9 cellular contexts compared by ENCODE assay signal in the genomic region with DNA sequence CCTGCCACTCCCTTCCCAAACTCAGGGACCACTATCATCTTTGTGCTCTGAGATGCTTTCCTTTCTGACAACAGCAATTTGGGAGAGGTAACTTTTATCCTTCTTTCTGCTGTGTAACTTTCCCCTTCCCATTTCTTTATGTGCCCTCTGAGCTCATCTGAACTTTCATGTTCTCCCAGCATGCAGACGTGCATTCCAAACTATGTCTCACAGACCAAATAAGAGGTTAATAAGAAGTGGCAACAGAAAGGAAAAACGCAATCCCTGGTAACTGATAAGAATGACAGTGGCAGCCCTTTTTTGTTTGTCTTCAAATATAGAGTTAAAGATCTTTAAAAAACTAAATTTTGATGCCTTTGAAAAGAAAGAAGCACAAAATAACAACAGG.
A peak's percentile ranks its signal among the peaks of the same experiment; 100 is the strongest.
DNase-seq lines count a peak whose midpoint lies in the region; ATAC-seq and TF ChIP-seq lines count a peak whose summit lies in the region.
"Had no signal": no experiment of that assay in that cellular context is flagged by ENCODE, and none has a peak within 500 bp of the region (broad histone marks: within the 10 kb centered on the region; RNA-seq: fewer than 3 reads in every experiment).

No MANE protein-coding gene starts in this region.

- ATAC-seq in activated B cell treated with CpG ODN at 0.5 μM for 24 hours (ENCODE audit: low read depth) = no peak
- no peak for ATAC-seq in GM21367 (IDR thresholded peaks at IDR 0.05; ENCODE audit: unreplicated experiment)

- peaks cover 5% of the 10 kb centered on the region for H3K36me3 ChIP-seq in smooth muscle cell (ENCODE audit: low read depth)

- H3K9ac ChIP-seq in smooth muscle cell (ENCODE audit: low read depth) = peak overlapping the region; percentile 12

- intact Hi-C loops in activated B cell treated with CpG ODN at 0.5 μM for 24 hours (cut with micrococcal nuclease) = loop anchor here (1.0 kb wide), 1 partner anchor 9 kb away; no protein-coding TSS in a partner anchor

- H3K4me3 ChIP-seq in smooth muscle cell = no peak overlapping the region

- peaks cover 12% of the 10 kb centered on the region for H3F3A ChIP-seq in smooth muscle cell (ENCODE audit: low read depth)

- POLR2A ChIA-PET in activated B cell treated with CpG ODN at 0.5 μM for 24 hours (lab: Charles Lee) = interaction anchor here (1.6 to 9.2 kb wide), 2 partner anchors 12 to 39 kb away, joined by 4 to 82 read pairs; no protein-coding TSS in a partner anchor

- 4% methylated on average over 2 of the region's 2 CpGs for WGBS in smooth muscle cell (ENCODE audit: low lambda C conversion rate)

- TF ChIP-seq CTCF in activated B cell treated with CpG ODN at 0.5 μM for 24 hours (IDR thresholded peaks at IDR 0.05) (no peak), smooth muscle cell (IDR thresholded peaks at IDR 0.05; ENCODE audit: borderline replicate concordance, insufficient read depth, poor library complexity, severe bottlenecking) (no peak)

- peaks cover 77% of the 10 kb centered on the region for H4K20me1 ChIP-seq in smooth muscle cell (ENCODE audit: low read depth)

- CTCF ChIA-PET in activated B cell treated with CpG ODN at 0.5 μM for 24 hours (lab: Charles Lee) = interaction anchor here (1.2 kb wide), 1 partner anchor 13 kb away, joined by 3 read pairs; no protein-coding TSS in a partner anchor

- H3K27ac Mint-ChIP-seq in activated B cell treated with CpG ODN at 0.5 μM for 24 hours = peak overlapping the region; percentile 72

- H3K27ac ChIP-seq in smooth muscle cell (ENCODE audit: low read depth) = peak overlapping the region; percentile 78

- peaks cover 100% of the 10 kb centered on the region for H3K36me3 Mint-ChIP-seq in activated B cell treated with CpG ODN at 0.5 μM for 24 hours (ENCODE audit: low read depth)

- no peaks in the 10 kb centered on the region for H3K9me3 Mint-ChIP-seq in activated B cell treated with CpG ODN at 0.5 μM for 24 hours

- H3K4me2 ChIP-seq in smooth muscle cell = peak overlapping the region; percentile 58

- H3K9me3 ChIP-seq in smooth muscle cell (replicated peaks; ENCODE audit: low read depth) = no peaks in the 10 kb centered on the region

- no peaks in the 10 kb centered on the region for H3K27me3 ChIP-seq in smooth muscle cell (ENCODE audit: low read depth)

- H2AFZ ChIP-seq in smooth muscle cell (ENCODE audit: low read depth) = no peak overlapping the region

- peaks cover 6% of the 10 kb centered on the region for H3K79me2 ChIP-seq in smooth muscle cell (ENCODE audit: low read depth)

- H3K4me3 Mint-ChIP-seq in activated B cell treated with CpG ODN at 0.5 μM for 24 hours = peak overlapping the region; percentile 44

- no peaks in the 10 kb centered on the region for H3K27me3 Mint-ChIP-seq in activated B cell treated with CpG ODN at 0.5 μM for 24 hours

- DNase-seq in HT-29 (ENCODE audit: low spot score) (peak; percentile 44), activated B cell treated with CpG ODN at 0.5 μM for 24 hours (no peak), fibroblast of peridontal ligament (ENCODE audit: extremely low read depth) (peak; percentile 57), smooth muscle cell (lab: John Stamatoyannopoulos, UW; ENCODE audit: unreplicated experiment) (no peak), GM03348 (ENCODE audit: low spot score) (no peak), ecto neural progenitor cell (ENCODE audit: low spot score) (no peak)
- DNase-seq: activated effector memory CD4-positive, alpha-beta T cell treated with Interleukin-2 at 50 U/mL for 16 hours; RPMI8226 had no signal

- H3K4me1 Mint-ChIP-seq in activated B cell treated with CpG ODN at 0.5 μM for 24 hours = peaks cover 100% of the 10 kb centered on the region

- peaks cover 34% of the 10 kb centered on the region for H3K4me1 ChIP-seq in smooth muscle cell (ENCODE audit: low read depth)

Comparison
In these comparisons a context has a peak if more than half of its experiments do, and no peak if none do; other contexts are left out.
1. DNase-seq: peak in HT-29 (single experiment) and fibroblast of peridontal ligament (single experiment); none in activated B cell treated with CpG ODN at 0.5 μM for 24 hours (single experiment), smooth muscle cell (single experiment), GM03348 (single experiment) and ecto neural progenitor cell (single experiment).